Comparison of ENCODE assay signal across 24 cellular contexts in genomic region chr7:137727413-137727812, GRCh38.
"Had no signal": no experiment of that assay in that cellular context is flagged by ENCODE, and none has a peak within 500 bp of the region (broad histone marks: within the 10 kb centered on the region; RNA-seq: fewer than 3 reads in every experiment).

No MANE protein-coding gene starts in this region.

- H3K9me3 ChIP-seq: esophagus muscularis mucosa, gastrocnemius medialis, heart right ventricle, left lung, lower lobe of right lung had no signal

- H3K4me3 ChIP-seq: coronary artery, dorsolateral prefrontal cortex, esophagus muscularis mucosa, gastrocnemius medialis, heart right ventricle, left lung, lower lobe of right lung had no signal

- ATAC-seq: gastrocnemius medialis; heart right ventricle; left cardiac atrium; left lung; left ventricle myocardium superior; lower lobe of right lung; naive thymus-derived CD4-positive, alpha-beta T cell had no signal

- H3K27ac ChIP-seq: coronary artery, dorsolateral prefrontal cortex, esophagus muscularis mucosa, gastrocnemius medialis, heart right ventricle, left lung, lower lobe of right lung had no signal

- H3K36me3 ChIP-seq: esophagus muscularis mucosa, gastrocnemius medialis, heart right ventricle, left lung, lower lobe of right lung had no signal

- H3K4me1 ChIP-seq: esophagus muscularis mucosa, gastrocnemius medialis, heart right ventricle, left lung, lower lobe of right lung had no signal

- DNase-seq: dermis blood vessel endothelial cell; dorsolateral prefrontal cortex; effector CD4-positive, alpha-beta T cell; effector memory CD4-positive, alpha-beta T cell; foreskin fibroblast; foreskin melanocyte; gastrocnemius medialis; glutamatergic neuron; head of caudate nucleus; heart right ventricle; hippocampal formation; left cardiac atrium; left lung; left ventricle myocardium superior; lower lobe of right lung; mesendoderm; midbrain; naive thymus-derived CD4-positive, alpha-beta T cell had no signal

- H3K27me3 ChIP-seq: dorsolateral prefrontal cortex, esophagus muscularis mucosa, gastrocnemius medialis, left lung had no signal

- FAIRE-seq: colon, endothelial cell of umbilical vein, islet of Langerhans, keratinocyte had no signal
